Comparison of ENCODE assay signal across 18 cellular contexts in the genomic region with DNA sequence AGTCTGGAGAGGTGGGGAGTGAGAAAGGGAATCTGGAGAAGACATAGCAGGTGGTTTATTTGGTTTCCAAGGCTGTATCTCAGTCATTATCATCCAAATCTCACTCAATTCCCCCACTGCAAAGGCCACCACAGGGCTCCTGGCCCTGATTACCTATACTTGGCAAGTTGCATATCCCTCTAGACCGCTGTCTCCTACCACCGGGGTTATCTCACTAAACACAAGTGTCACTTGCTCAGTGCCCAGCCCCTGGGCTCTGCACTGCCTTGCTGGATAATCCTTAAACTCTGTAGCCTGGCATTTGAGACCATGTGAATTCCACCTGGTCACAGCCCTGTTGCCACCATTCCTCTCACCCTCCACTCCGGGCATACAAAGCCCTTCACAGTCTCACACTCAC.
"Had no signal": no experiment of that assay in that cellular context is flagged by ENCODE, and none has a peak within 500 bp of the region (broad histone marks: within the 10 kb centered on the region; RNA-seq: fewer than 3 reads in every experiment).

No MANE protein-coding gene starts in this region.

- DNase-seq: KBM-7, MV-4-11, NCI-H1048, NCI-H1105, NCI-H1417, NCI-H1436 treated with DMSO at 0.1 percent for 48 hours, NCI-H1694, NCI-H187 treated with DMSO at 0.1 percent for 48 hours, NCI-H2029 treated with DMSO at 0.1 percent for 48 hours, NCI-H2171 treated with DMSO at 0.1 percent for 48 hours, NCI-H345, NCI-H446 treated with DMSO at 0.1 percent for 48 hours, NCI-H510A treated with DMSO at 0.1 percent for 48 hours, NCI-H526, Right ventricle myocardium superior, RPMI8226, SK-N-SH, SW 1271 had no signal
